Comparison of ENCODE assay signal across 33 cellular contexts in the genomic region with DNA sequence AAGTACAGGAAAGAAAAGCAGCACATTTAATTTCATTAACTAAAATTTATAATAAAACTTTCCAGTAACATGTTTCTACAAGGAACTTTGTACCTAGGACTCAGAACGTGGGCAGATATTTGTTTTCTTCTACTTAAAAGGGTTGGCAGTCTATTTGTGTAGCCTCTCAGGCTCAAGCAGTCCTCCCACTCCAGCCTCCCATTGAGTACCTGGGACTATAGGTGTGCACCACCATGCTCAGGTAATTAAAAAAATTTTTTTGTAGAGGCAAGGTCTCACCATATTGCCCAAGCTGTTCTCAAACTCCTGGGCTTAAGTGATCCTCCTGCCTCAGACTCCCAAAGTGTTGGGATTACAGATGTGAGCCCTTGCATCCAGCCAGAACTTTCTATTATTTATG.
"Had no signal": no experiment of that assay in that cellular context is flagged by ENCODE, and none has a peak within 500 bp of the region (broad histone marks: within the 10 kb centered on the region; RNA-seq: fewer than 3 reads in every experiment).

No MANE protein-coding gene starts in this region.

- H3K27me3 ChIP-seq: ascending aorta had no signal

- H3K4me3 Mint-ChIP-seq: activated CD4-positive, alpha-beta memory T cell treated with anti-CD3 and anti-CD28 coated beads, Interleukin-2, amount 10 ng/mL, durations not matched to agents 7 days and 5 days; activated CD4-positive, alpha-beta T cell treated with anti-CD3 and anti-CD28 coated beads for 36 hours; activated CD4-positive, alpha-beta T cell treated with anti-CD3 and anti-CD28 coated beads, Interleukin-2, amount 10 ng/mL, durations not matched to agents 7 days and 5 days; activated CD8-positive, alpha-beta memory T cell treated with anti-CD3 and anti-CD28 coated beads, Interleukin-2, amount 10 ng/mL, durations not matched to agents 7 days and 5 days; activated CD8-positive, alpha-beta T cell treated with anti-CD3 and anti-CD28 coated beads, Interleukin-2, amount 10 ng/mL, durations not matched to agents 7 days and 5 days; activated naive CD4-positive, alpha-beta T cell treated with anti-CD3 and anti-CD28 coated beads, Interleukin-2, amount 10 ng/mL, durations not matched to agents 7 days and 5 days; activated naive CD4-positive, alpha-beta T cell treated with anti-CD3 and anti-CD28 coated beads, Interleukin-2, amount 50 U/mL, for 24 hours; activated naive CD8-positive, alpha-beta T cell treated with anti-CD3 and anti-CD28 coated beads for 36 hours; activated T-cell treated with anti-CD3 and anti-CD28 coated beads, Interleukin-2, amount 50 U/mL, for 24 hours; brain; T-helper 1 cell treated with Interleukin-12 subunit alpha and Interleukin-12 subunit beta and Interleukin-4 antibody, amounts not matched to agents 30 μg/mL and 1 μg/mL, for 36 hours; T-helper 2 cell treated with Interferon-gamma antibody and Interleukin-4, amounts not matched to agents 5 μg/mL and 100 μg/mL, for 36 hours had no signal

- H3K9me3 Mint-ChIP-seq: T-helper 1 cell treated with Interleukin-12 subunit alpha and Interleukin-12 subunit beta and Interleukin-4 antibody, amounts not matched to agents 30 μg/mL and 1 μg/mL, for 36 hours had no signal

- FAIRE-seq: bronchial epithelial cell had no signal

- H3K9me3 ChIP-seq: ascending aorta had no signal

- ATAC-seq: activated CD4-positive, alpha-beta T cell treated with anti-CD3 and anti-CD28 coated beads for 36 hours; activated CD4-positive, CD25-positive, alpha-beta regulatory T cell treated with anti-CD3 and anti-CD28 coated beads, Interleukin-2, amount 50 U/mL, for 24 hours; activated CD8-positive, alpha-beta memory T cell treated with anti-CD3 and anti-CD28 coated beads, Interleukin-2, amount 10 ng/mL, durations not matched to agents 7 days and 5 days; activated CD8-positive, alpha-beta T cell treated with anti-CD3 and anti-CD28 coated beads, Interleukin-2, amount 10 ng/mL, durations not matched to agents 7 days and 5 days had no signal

- H3K27me3 Mint-ChIP-seq: activated CD4-positive, alpha-beta memory T cell treated with anti-CD3 and anti-CD28 coated beads, Interleukin-2, amount 10 ng/mL, durations not matched to agents 7 days and 5 days; activated CD4-positive, alpha-beta T cell treated with anti-CD3 and anti-CD28 coated beads for 36 hours; activated CD4-positive, alpha-beta T cell treated with anti-CD3 and anti-CD28 coated beads, Interleukin-2, amount 10 ng/mL, durations not matched to agents 7 days and 5 days; activated CD8-positive, alpha-beta memory T cell treated with anti-CD3 and anti-CD28 coated beads, Interleukin-2, amount 10 ng/mL, durations not matched to agents 7 days and 5 days; activated naive CD4-positive, alpha-beta T cell treated with anti-CD3 and anti-CD28 coated beads, Interleukin-2, amount 10 ng/mL, durations not matched to agents 7 days and 5 days; activated naive CD4-positive, alpha-beta T cell treated with anti-CD3 and anti-CD28 coated beads, Interleukin-2, amount 50 U/mL, for 24 hours; activated naive CD8-positive, alpha-beta T cell treated with anti-CD3 and anti-CD28 coated beads for 36 hours; activated T-cell treated with anti-CD3 and anti-CD28 coated beads, Interleukin-2, amount 50 U/mL, for 24 hours had no signal

- H3K27ac ChIP-seq: ascending aorta, VCaP had no signal

- DNase-seq: activated CD4-positive, alpha-beta memory T cell treated with anti-CD3 and anti-CD28 coated beads, Interleukin-2, amount 10 ng/mL, durations not matched to agents 7 days and 5 days; activated CD4-positive, alpha-beta T cell treated with anti-CD3 and anti-CD28 coated beads for 1 hour; activated CD4-positive, alpha-beta T cell treated with anti-CD3 and anti-CD28 coated beads for 36 hours; activated CD4-positive, alpha-beta T cell treated with anti-CD3 and anti-CD28 coated beads for 48 hours; activated CD4-positive, alpha-beta T cell treated with anti-CD3 and anti-CD28 coated beads, Interleukin-2, amount 10 ng/mL, durations not matched to agents 7 days and 5 days; activated CD4-positive, alpha-beta T cell treated with anti-CD3 and anti-CD28 coated beads, Interleukin-2, amount 50 U/mL, for 48 hours; activated CD4-positive, CD25-positive, alpha-beta regulatory T cell; activated CD8-positive, alpha-beta memory T cell treated with anti-CD3 and anti-CD28 coated beads for 24 hours; activated CD8-positive, alpha-beta memory T cell treated with anti-CD3 and anti-CD28 coated beads, Interleukin-2, amount 10 ng/mL, durations not matched to agents 7 days and 5 days; activated CD8-positive, alpha-beta memory T cell treated with anti-CD3 and anti-CD28 coated beads, Interleukin-2, amount 50 U/mL, for 48 hours; activated CD8-positive, alpha-beta T cell treated with anti-CD3 and anti-CD28 coated beads, Interleukin-2, amount 10 ng/mL, durations not matched to agents 7 days and 5 days; activated effector memory CD4-positive, alpha-beta T cell treated with Interleukin-2 at 50 U/mL for 16 hours; activated gamma-delta T cell; activated naive CD4-positive, alpha-beta T cell treated with anti-CD3 and anti-CD28 coated beads, Interleukin-2, amount 10 ng/mL, durations not matched to agents 7 days and 5 days; activated naive CD4-positive, alpha-beta T cell treated with Interleukin-2 at 50 U/mL for 16 hours; activated naive CD8-positive, alpha-beta T cell treated with anti-CD3 and anti-CD28 coated beads for 36 hours; activated T-cell treated with anti-CD3 and anti-CD28 coated beads, Interleukin-2, amount 50 U/mL, for 24 hours; activated T-cell treated with anti-CD3 and anti-CD28 coated beads, Interleukin-2, amount 50 U/mL, for 48 hours; amygdala; anterior cingulate cortex; central memory CD4-positive, alpha-beta T cell; T-helper 1 cell; T-helper 2 cell; T-helper 9 cell had no signal

- H3K4me3 ChIP-seq: ascending aorta had no signal

- H3K27ac Mint-ChIP-seq: activated CD4-positive, alpha-beta memory T cell treated with anti-CD3 and anti-CD28 coated beads, Interleukin-2, amount 10 ng/mL, durations not matched to agents 7 days and 5 days; activated CD4-positive, alpha-beta T cell treated with anti-CD3 and anti-CD28 coated beads for 36 hours; activated CD4-positive, alpha-beta T cell treated with anti-CD3 and anti-CD28 coated beads, Interleukin-2, amount 10 ng/mL, durations not matched to agents 7 days and 5 days; activated CD8-positive, alpha-beta memory T cell treated with anti-CD3 and anti-CD28 coated beads, Interleukin-2, amount 10 ng/mL, durations not matched to agents 7 days and 5 days; activated CD8-positive, alpha-beta T cell treated with anti-CD3 and anti-CD28 coated beads, Interleukin-2, amount 10 ng/mL, durations not matched to agents 7 days and 5 days; activated naive CD4-positive, alpha-beta T cell treated with anti-CD3 and anti-CD28 coated beads, Interleukin-2, amount 10 ng/mL, durations not matched to agents 7 days and 5 days; activated naive CD4-positive, alpha-beta T cell treated with anti-CD3 and anti-CD28 coated beads, Interleukin-2, amount 50 U/mL, for 24 hours; activated naive CD8-positive, alpha-beta T cell treated with anti-CD3 and anti-CD28 coated beads for 36 hours; activated T-cell treated with anti-CD3 and anti-CD28 coated beads, Interleukin-2, amount 50 U/mL, for 24 hours; activated T-helper 2 cell treated with anti-CD3 and anti-CD28 coated beads, Interferon-gamma antibody, Interleukin-2, Interleukin-4, amounts not matched to agents 10 μg/mL and 5 μg/mL and 100 μg/mL, durations not matched to agents 14 hours and 24 hours and 36 hours; brain; T-helper 1 cell treated with Interleukin-12 subunit alpha and Interleukin-12 subunit beta and Interleukin-4 antibody, amounts not matched to agents 30 μg/mL and 1 μg/mL, for 36 hours; T-helper 2 cell treated with Interferon-gamma antibody and Interleukin-4, amounts not matched to agents 5 μg/mL and 100 μg/mL, for 36 hours had no signal
